ENCODE assay signal across 28 cellular contexts in the genomic region with DNA sequence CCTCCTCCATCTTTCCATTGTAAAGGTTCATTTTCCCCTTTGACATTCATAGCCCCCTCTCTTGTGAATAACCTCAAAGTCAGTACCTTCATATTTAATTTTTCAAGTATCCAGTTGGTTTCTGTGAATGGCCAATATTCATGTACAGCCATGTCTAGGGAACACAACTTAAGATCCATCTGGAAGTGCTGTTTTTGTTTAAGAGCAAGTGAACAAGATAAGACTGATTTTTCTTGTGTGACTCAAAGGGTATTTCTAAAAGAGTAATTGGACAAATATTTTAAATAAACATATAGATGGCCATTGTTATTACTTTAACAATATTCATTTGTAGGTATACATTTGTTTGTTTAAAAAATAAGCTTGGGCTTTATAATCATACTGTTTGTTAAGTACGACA.
DNase-seq lines count a peak whose midpoint lies in the region; ATAC-seq and TF ChIP-seq lines count a peak whose summit lies in the region.
"Had no signal": no experiment of that assay in that cellular context is flagged by ENCODE, and none has a peak within 500 bp of the region (broad histone marks: within the 10 kb centered on the region; RNA-seq: fewer than 3 reads in every experiment).

No MANE protein-coding gene starts in this region.

- ATAC-seq in T-helper 17 cell (no peak), GM21717 (IDR thresholded peaks at IDR 0.05; ENCODE audit: unreplicated experiment) (no peak)
- ATAC-seq: CD8-positive, alpha-beta T cell; left lung; psoas muscle had no signal

- H3K4me3 Mint-ChIP-seq in CD14-positive monocyte (no peak overlapping the region), T-helper 17 cell (no peak overlapping the region)
- H3K4me3 Mint-ChIP-seq in CD4-positive, alpha-beta memory T cell = peak overlapping the region in 2 of 8 donors; percentile 22 to 67
- H3K4me3 Mint-ChIP-seq: activated naive CD8-positive, alpha-beta T cell treated with anti-CD3 and anti-CD28 coated beads, Interleukin-2, amount 10 ng/mL, durations not matched to agents 7 days and 5 days; HFFc6 had no signal

- no peaks in the 10 kb centered on the region for H3K27me3 ChIP-seq in CD4-positive, alpha-beta memory T cell (ENCODE audit: insufficient read depth, low read length)
- no peaks in the 10 kb centered on the region for H3K27me3 ChIP-seq in MG63
- H3K27me3 ChIP-seq: left lung, sigmoid colon had no signal

- CTCF ChIA-PET in CD4-positive, alpha-beta memory T cell (lab: Charles Lee; ENCODE audit: partially characterized antibody) = interaction anchor here (1.2 to 6.3 kb wide), 6 partner anchors 11 to 30 kb away, joined by 3 to 69 read pairs (median 4); no protein-coding TSS in a partner anchor

- H3K36me3 Mint-ChIP-seq in CD14-positive monocyte (peaks cover 42 to 67% of the 10 kb centered on the region in 2 donors), T-helper 17 cell (ENCODE audit: low read depth) (peaks cover 17% of the 10 kb centered on the region)
- peaks cover 66 to 78% of the 10 kb centered on the region in 2 donors for H3K36me3 Mint-ChIP-seq in CD4-positive, alpha-beta memory T cell

- H3K4me3 ChIP-seq in CD4-positive, alpha-beta memory T cell (ENCODE audit: low read length in 2 of 2) = no peak overlapping the region
- H3K4me3 ChIP-seq in fibroblast of the aortic adventitia (ENCODE audit: low read depth, low read length) (no peak overlapping the region), MG63 (no peak overlapping the region)
- H3K4me3 ChIP-seq: left lung, Peyer's patch, psoas muscle, sigmoid colon had no signal

- H3K9me3 Mint-ChIP-seq in CD14-positive monocyte = no peaks in the 10 kb centered on the region
- H3K9me3 Mint-ChIP-seq in CD4-positive, alpha-beta memory T cell = no peaks in the 10 kb centered on the region
- H3K9me3 Mint-ChIP-seq: activated naive CD8-positive, alpha-beta T cell treated with anti-CD3 and anti-CD28 coated beads, Interleukin-2, amount 10 ng/mL, durations not matched to agents 7 days and 5 days; CD8-positive, alpha-beta T cell; HFFc6 had no signal

- intact Hi-C loops in CD14-positive monocyte (cut with micrococcal nuclease) = no loop called here
- intact Hi-C loops in CD4-positive, alpha-beta memory T cell (cut with micrococcal nuclease) = loop anchor here (2.0 kb wide), 1 partner anchor 16 kb away; no protein-coding TSS in a partner anchor

- peaks cover 16% of the 10 kb centered on the region for H3K36me3 ChIP-seq in CD4-positive, alpha-beta memory T cell (ENCODE audit: insufficient read depth, low read length)
- no peaks in the 10 kb centered on the region for H3K36me3 ChIP-seq in MG63
- H3K36me3 ChIP-seq: sigmoid colon had no signal

- POLR2A ChIA-PET in CD4-positive, alpha-beta memory T cell (lab: Charles Lee; ENCODE audit: partially characterized antibody) = interaction anchor here (6.1 to 6.3 kb wide), 2 partner anchors 13 to 24 kb away, joined by 97 to 135 read pairs; no protein-coding TSS in a partner anchor

- H3K4me1 ChIP-seq in CD4-positive, alpha-beta memory T cell (ENCODE audit: insufficient read depth, low read length) = peaks cover 68% of the 10 kb centered on the region
- H3K4me1 ChIP-seq: Peyer's patch, psoas muscle, sigmoid colon had no signal

- TF ChIP-seq CTCF in CD14-positive monocyte (IDR thresholded peaks at IDR 0.05) = no peak
- TF ChIP-seq CTCF in fibroblast of the aortic adventitia (IDR thresholded peaks at IDR 0.05; ENCODE audit: insufficient read depth, low read length) = no peak

- H3K27ac Mint-ChIP-seq in CD14-positive monocyte (peak overlapping the region; percentile 2 to 95 (median 88)), T-helper 17 cell (peak overlapping the region; percentile 93)
- peak overlapping the region in 6 of 7 donors; percentile 5 to 84 (median 77) for H3K27ac Mint-ChIP-seq in CD4-positive, alpha-beta memory T cell
- H3K27ac Mint-ChIP-seq: activated naive CD8-positive, alpha-beta T cell treated with anti-CD3 and anti-CD28 coated beads, Interleukin-2, amount 10 ng/mL, durations not matched to agents 7 days and 5 days had no signal

- H3K27ac ChIP-seq in CD4-positive, alpha-beta memory T cell (ENCODE audit: low read depth, low read length) = peak overlapping the region; percentile 9
- H3K27ac ChIP-seq: psoas muscle, sigmoid colon had no signal

- H3K4me1 Mint-ChIP-seq in CD14-positive monocyte (peaks cover 81% of the 10 kb centered on the region), T-helper 17 cell (peaks cover 59% of the 10 kb centered on the region)
- peaks cover 66 to 82% (median 74%) of the 10 kb centered on the region in 4 donors for H3K4me1 Mint-ChIP-seq in CD4-positive, alpha-beta memory T cell

- H3K27me3 Mint-ChIP-seq in CD14-positive monocyte (ENCODE audit: low read depth in 3 of 3) (peaks cover 0 to 1% (median 0%) of the 10 kb centered on the region in 3 donors), T-helper 17 cell (no peaks in the 10 kb centered on the region)
- H3K27me3 Mint-ChIP-seq in CD4-positive, alpha-beta memory T cell = no peaks in the 10 kb centered on the region
- H3K27me3 Mint-ChIP-seq: activated naive CD8-positive, alpha-beta T cell treated with anti-CD3 and anti-CD28 coated beads, Interleukin-2, amount 10 ng/mL, durations not matched to agents 7 days and 5 days had no signal

- H3K9me3 ChIP-seq in CD4-positive, alpha-beta memory T cell (ENCODE audit: control insufficient read depth in 1 of 2, low read length in 2 of 2) = no peaks in the 10 kb centered on the region
- H3K9me3 ChIP-seq in T-helper 17 cell (ENCODE audit: control insufficient read depth, low read length, poor library complexity, severe bottlenecking) (no peaks in the 10 kb centered on the region), MG63 (no peaks in the 10 kb centered on the region)
- H3K9me3 ChIP-seq: left lung, Peyer's patch, psoas muscle, sigmoid colon had no signal

- DNase-seq in CD14-positive monocyte (ENCODE audit: low spot score) (no peak), T-helper 17 cell (no peak), fibroblast of the aortic adventitia (ENCODE audit: low read depth) (peak; percentile 41), MG63 (no peak), NCI-H2081 treated with DMSO at 0.1 percent for 48 hours (lab: John Stamatoyannopoulos, UW) (no peak)
- DNase-seq in CD4-positive, alpha-beta memory T cell = no peak
- DNase-seq in stimulated activated CD8-positive, alpha-beta memory T cell treated with anti-CD3 and anti-CD28 coated beads, Interleukin-4, amount 100 ng/mL, for 48 hours = no peak
- DNase-seq: activated CD4-positive, CD25-positive, alpha-beta regulatory T cell; activated CD8-positive, alpha-beta memory T cell treated with anti-CD3 and anti-CD28 coated beads for 24 hours; activated naive CD8-positive, alpha-beta T cell treated with anti-CD3 and anti-CD28 coated beads, Interleukin-2, amount 10 ng/mL, durations not matched to agents 7 days and 5 days; caudate nucleus; CD8-positive, alpha-beta T cell; DMS 273 treated with DMSO at 0.1 percent for 48 hours; GOT3; HFFc6; left lung; NCI-H187; NCI-H2171 treated with DMSO at 0.1 percent for 48 hours; NCI-H524; NK-92 treated with Interleukin-12 subunit alpha and Interleukin-12 subunit beta, amount 100 ng/mL, for 24 hours; occipital lobe; Peyer's patch; psoas muscle; SIG-M5; sigmoid colon; stimulated activated CD4-positive, alpha-beta T cell treated with anti-CD3 and anti-CD28 coated beads, Interleukin-4, amount 100 ng/mL, for 4 hours; stimulated activated naive CD4-positive, alpha-beta T cell treated with Interleukin-2 at 50 U/mL for 16 hours had no signal
